ENCODE assay signal across 2 cellular contexts in the genomic region with DNA sequence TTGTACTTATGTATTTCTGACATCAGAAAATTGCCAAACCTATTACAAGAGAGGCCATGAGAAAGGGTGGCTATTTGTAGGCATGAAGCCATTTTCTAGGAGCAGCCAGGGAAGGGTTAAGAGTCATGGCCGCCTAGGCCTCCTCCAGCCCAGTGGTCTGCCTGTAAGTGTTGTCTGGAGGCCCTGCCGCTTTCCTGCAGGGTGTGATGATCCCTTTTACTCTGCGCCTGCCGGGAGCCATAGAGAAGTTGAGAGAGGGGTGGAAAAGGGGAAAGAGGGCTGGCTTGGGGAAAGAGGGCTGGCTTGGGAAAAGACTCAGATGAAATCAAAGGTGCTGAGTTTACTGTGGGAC.
TF ChIP-seq lines count a peak whose summit lies in the region.

No MANE protein-coding gene starts in this region.

TF ChIP-seq in Ishikawa, 13 proteins besides CTCF, POLR2A, EP300 and RAD21:
- TF ChIP-seq TCF12 (IDR thresholded peaks at IDR 0.05; ENCODE audit: low read depth) (no peak), ZBTB7A (IDR thresholded peaks at IDR 0.05; ENCODE audit: low read depth) (no peak), YY1 (IDR thresholded peaks at IDR 0.05; ENCODE audit: low read depth) (peak; percentile 79)
- TF ChIP-seq, protein P1, sequence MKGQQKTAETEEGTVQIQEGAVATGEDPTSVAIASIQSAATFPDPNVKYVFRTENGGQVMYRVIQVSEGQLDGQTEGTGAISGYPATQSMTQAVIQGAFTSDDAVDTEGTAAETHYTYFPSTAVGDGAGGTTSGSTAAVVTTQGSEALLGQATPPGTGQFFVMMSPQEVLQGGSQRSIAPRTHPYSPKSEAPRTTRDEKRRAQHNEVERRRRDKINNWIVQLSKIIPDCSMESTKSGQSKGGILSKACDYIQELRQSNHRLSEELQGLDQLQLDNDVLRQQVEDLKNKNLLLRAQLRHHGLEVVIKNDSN (IDR thresholded peaks at IDR 0.05), result no peak

TF ChIP-seq in H1, 55 proteins besides CTCF, POLR2A, EP300 and RAD21:
- no peak for TF ChIP-seq SIX5 (IDR thresholded peaks at IDR 0.05; ENCODE audit: low read depth, low read length)
- TF ChIP-seq YY1 (IDR thresholded peaks at IDR 0.05; ENCODE audit: low read depth, low read length), result peak; percentile 95
